16 cellular contexts compared by ENCODE assay signal in genomic region chr19:34370117-34370516, GRCh38. TPM values are rescaled to one million over a fixed set of nuclear protein-coding genes. Genes with fewer than 3 reads are reported as not detected.
DNase-seq lines count a peak whose midpoint lies in the region; ATAC-seq and TF ChIP-seq lines count a peak whose summit lies in the region.
"Had no signal": no experiment of that assay in that cellular context is flagged by ENCODE, and none has a peak within 500 bp of the region (broad histone marks: within the 10 kb centered on the region; RNA-seq: fewer than 3 reads in every experiment).

No MANE protein-coding gene starts in this region.

- peak overlapping the region; percentile 65 for H3K27ac ChIP-seq in psoas muscle
- H3K27ac ChIP-seq: C4-2B had no signal

- peaks cover 52% of the 10 kb centered on the region for H3K4me1 ChIP-seq in psoas muscle

- H3K36me3 Mint-ChIP-seq in activated naive CD4-positive, alpha-beta T cell treated with anti-CD3 and anti-CD28 coated beads, Interleukin-2, amount 10 ng/mL, durations not matched to agents 7 days and 5 days: peaks cover 58% of the 10 kb centered on the region
- peaks cover 53% of the 10 kb centered on the region for H3K36me3 Mint-ChIP-seq in activated naive CD4-positive, alpha-beta T cell treated with anti-CD3 and anti-CD28 coated beads for 36 hours (ENCODE audit: low read depth)
- H3K36me3 Mint-ChIP-seq in activated T-helper 17 cell treated with anti-CD3 and anti-CD28 coated beads, Interleukin-2, amount 50 U/mL, for 72 hours (ENCODE audit: low read depth): no peaks in the 10 kb centered on the region

- H3K27me3 ChIP-seq in psoas muscle (ENCODE audit: insufficient read depth in 3 of 3, low read length in 2 of 3): no peaks in the 10 kb centered on the region

- H3K4me3 ChIP-seq in psoas muscle: no peak overlapping the region
- H3K4me3 ChIP-seq: K562 had no signal

- H3K27me3 Mint-ChIP-seq in activated naive CD4-positive, alpha-beta T cell treated with anti-CD3 and anti-CD28 coated beads, Interleukin-2, amount 10 ng/mL, durations not matched to agents 7 days and 5 days: no peaks in the 10 kb centered on the region
- no peaks in the 10 kb centered on the region for H3K27me3 Mint-ChIP-seq in activated naive CD4-positive, alpha-beta T cell treated with anti-CD3 and anti-CD28 coated beads for 36 hours (ENCODE audit: low read depth)
- no peaks in the 10 kb centered on the region for H3K27me3 Mint-ChIP-seq in activated T-helper 17 cell treated with anti-CD3 and anti-CD28 coated beads, Interleukin-2, amount 50 U/mL, for 72 hours

- CTCF ChIA-PET in activated naive CD4-positive, alpha-beta T cell treated with anti-CD3 and anti-CD28 coated beads, Interleukin-2, amount 10 ng/mL, durations not matched to agents 7 days and 5 days (lab: Charles Lee): interaction anchor here (1.6 kb wide), 1 partner anchor 19 kb away, joined by 4 read pairs; no protein-coding TSS in a partner anchor
- CTCF ChIA-PET in activated naive CD4-positive, alpha-beta T cell treated with anti-CD3 and anti-CD28 coated beads for 36 hours (lab: Charles Lee): no interaction called here

- TF ChIP-seq CTCF in psoas muscle (IDR thresholded peaks at IDR 0.05): no peak

- DNase-seq in activated naive CD4-positive, alpha-beta T cell treated with anti-CD3 and anti-CD28 coated beads, Interleukin-2, amount 10 ng/mL, durations not matched to agents 7 days and 5 days: no peak
- DNase-seq in activated naive CD4-positive, alpha-beta T cell treated with anti-CD3 and anti-CD28 coated beads for 36 hours: no peak
- DNase-seq in left lobe of liver (ENCODE audit: low spot score) (peak; percentile 96), psoas muscle (no peak), G401 (ENCODE audit: low spot score) (no peak), GM03348 (ENCODE audit: low spot score) (no peak), posterior vena cava (ENCODE audit: low spot score) (no peak)
- DNase-seq: GOT3, NCI-H1436, NCI-H2029 treated with DMSO at 0.1 percent for 48 hours, NCI-H2171 treated with DMSO at 0.1 percent for 48 hours, NCI-H446 treated with DMSO at 0.1 percent for 48 hours, OCI-M1 had no signal

- no peaks in the 10 kb centered on the region for H3K9me3 ChIP-seq in psoas muscle

- 40 to 71% (median 40%) methylated on average over 8 of the region's 8 CpGs for WGBS in psoas muscle, 3 donors

- H3K9me3 Mint-ChIP-seq in activated naive CD4-positive, alpha-beta T cell treated with anti-CD3 and anti-CD28 coated beads, Interleukin-2, amount 10 ng/mL, durations not matched to agents 7 days and 5 days: no peaks in the 10 kb centered on the region
- H3K9me3 Mint-ChIP-seq in activated naive CD4-positive, alpha-beta T cell treated with anti-CD3 and anti-CD28 coated beads for 36 hours: no peaks in the 10 kb centered on the region
- H3K9me3 Mint-ChIP-seq in activated T-helper 17 cell treated with anti-CD3 and anti-CD28 coated beads, Interleukin-2, amount 50 U/mL, for 72 hours: no peaks in the 10 kb centered on the region

- intact Hi-C loops in activated naive CD4-positive, alpha-beta T cell treated with anti-CD3 and anti-CD28 coated beads for 36 hours (cut with micrococcal nuclease): no loop called here
- intact Hi-C loops in psoas muscle (cut with DNase I): no loop called here
- intact Hi-C loops in posterior vena cava (cut with DNase I): no loop called here

- H3K4me1 Mint-ChIP-seq in activated naive CD4-positive, alpha-beta T cell treated with anti-CD3 and anti-CD28 coated beads, Interleukin-2, amount 10 ng/mL, durations not matched to agents 7 days and 5 days: peaks cover 64% of the 10 kb centered on the region
- peaks cover 40% of the 10 kb centered on the region for H3K4me1 Mint-ChIP-seq in activated naive CD4-positive, alpha-beta T cell treated with anti-CD3 and anti-CD28 coated beads for 36 hours (ENCODE audit: low read depth)
- H3K4me1 Mint-ChIP-seq in activated T-helper 17 cell treated with anti-CD3 and anti-CD28 coated beads, Interleukin-2, amount 50 U/mL, for 72 hours: peaks cover 33% of the 10 kb centered on the region

- peaks cover 2 to 85% of the 10 kb centered on the region in 2 donors for H3K36me3 ChIP-seq in psoas muscle (ENCODE audit: insufficient read depth in 1 of 2, low read depth in 1 of 2)

- ATAC-seq in activated T-helper 17 cell treated with anti-CD3 and anti-CD28 coated beads, Interleukin-2, amount 50 U/mL, for 72 hours (replicated peaks): no peak
- peak; percentile 79 for ATAC-seq in left lobe of liver
- ATAC-seq in psoas muscle: peak in 2 of 4 donors; percentile 4 to 21
- ATAC-seq: K562 had no signal

- H3K4me3 Mint-ChIP-seq in activated naive CD4-positive, alpha-beta T cell treated with anti-CD3 and anti-CD28 coated beads, Interleukin-2, amount 10 ng/mL, durations not matched to agents 7 days and 5 days: no peak overlapping the region
- H3K4me3 Mint-ChIP-seq in activated naive CD4-positive, alpha-beta T cell treated with anti-CD3 and anti-CD28 coated beads for 36 hours: no peak overlapping the region
- H3K4me3 Mint-ChIP-seq in activated T-helper 17 cell treated with anti-CD3 and anti-CD28 coated beads, Interleukin-2, amount 50 U/mL, for 72 hours: peak overlapping the region; percentile 43

- in situ Hi-C loops in G401 (cut with HindIII; ENCODE audit: low sequenced_read_pairs): no loop called here

- H3K27ac Mint-ChIP-seq in activated naive CD4-positive, alpha-beta T cell treated with anti-CD3 and anti-CD28 coated beads, Interleukin-2, amount 10 ng/mL, durations not matched to agents 7 days and 5 days: peak overlapping the region; percentile 42
- no peak overlapping the region for H3K27ac Mint-ChIP-seq in activated naive CD4-positive, alpha-beta T cell treated with anti-CD3 and anti-CD28 coated beads for 36 hours
- H3K27ac Mint-ChIP-seq in activated T-helper 17 cell treated with anti-CD3 and anti-CD28 coated beads, Interleukin-2, amount 50 U/mL, for 72 hours: peak overlapping the region; percentile 30

RNA-seq across cellular contexts. Expression of gene GPI, which starts 5.1 kb away (rescaled TPM):
- 100 to 1,000 TPM; 542 to 553 TPM for total RNA-seq in activated naive CD4-positive, alpha-beta T cell treated with anti-CD3 and anti-CD28 coated beads for 36 hours
- 1,000 to 10,000 TPM in 1 of 2 donors, 100 to 1,000 TPM in 1; 862 to 1,104 TPM for total RNA-seq in activated T-helper 17 cell treated with anti-CD3 and anti-CD28 coated beads, Interleukin-2, amount 50 U/mL, for 72 hours
- 194 TPM for total RNA-seq in left lobe of liver
- 100 to 1,000 TPM; 170 to 259 (median 255) TPM for total RNA-seq in psoas muscle
- 100 to 1,000 TPM; 111 to 166 (median 125) TPM for polyA plus RNA-seq in psoas muscle
- total RNA-seq in G401 (2014; rRNA removed; shearing (Covaris generic)): 216 TPM in 2 replicates
- total RNA-seq in posterior vena cava: 100 to 1,000 TPM; 176 to 206 TPM

RNA-seq across cellular contexts. Expression of gene PDCD2L, which starts 34.1 kb away (rescaled TPM):
- 10 to 100 TPM; 24.8 to 34.1 TPM for total RNA-seq in activated naive CD4-positive, alpha-beta T cell treated with anti-CD3 and anti-CD28 coated beads for 36 hours
- total RNA-seq in activated T-helper 17 cell treated with anti-CD3 and anti-CD28 coated beads, Interleukin-2, amount 50 U/mL, for 72 hours: 10 to 100 TPM; 11.9 to 30.4 TPM
- total RNA-seq in left lobe of liver (3.3 TPM), psoas muscle (10 to 100 TPM; 12.3 to 21.3 (median 18.6) TPM), posterior vena cava (1 to 10 TPM; 4.6 to 6.5 TPM)
- 10 to 100 TPM; 13.9 to 30.2 (median 21.9) TPM for polyA plus RNA-seq in psoas muscle
- total RNA-seq in G401 (2014; rRNA removed; shearing (Covaris generic)): 33.5 and 40.5 TPM in 2 replicates

RNA-seq across cellular contexts. Expression of gene UBA2, which starts 58.1 kb away (rescaled TPM):
- 100 to 1,000 TPM; 134 to 135 TPM for total RNA-seq in activated naive CD4-positive, alpha-beta T cell treated with anti-CD3 and anti-CD28 coated beads for 36 hours
- total RNA-seq in activated T-helper 17 cell treated with anti-CD3 and anti-CD28 coated beads, Interleukin-2, amount 50 U/mL, for 72 hours: 100 to 1,000 TPM; 125 to 159 TPM
- total RNA-seq in left lobe of liver (18.1 TPM), psoas muscle (100 to 1,000 TPM in 2 of 4 donors, 10 to 100 TPM in 2; 78.1 to 126 (median 106) TPM), posterior vena cava (10 to 100 TPM; 70.8 to 81.8 TPM)
- polyA plus RNA-seq in psoas muscle: 10 to 100 TPM; 65.5 to 88.5 (median 70.6) TPM
- 250 and 315 TPM in 2 replicates for total RNA-seq in G401 (2014; rRNA removed; shearing (Covaris generic))
